ENCODE assay signal across 9 cellular contexts in genomic region chr2:172285010-172285621, GRCh38.
A peak's percentile ranks its signal among the peaks of the same experiment; 100 is the strongest.
DNase-seq lines count a peak whose midpoint lies in the region; ATAC-seq and TF ChIP-seq lines count a peak whose summit lies in the region.
"Had no signal": no experiment of that assay in that cellular context is flagged by ENCODE, and none has a peak within 500 bp of the region (broad histone marks: within the 10 kb centered on the region; RNA-seq: fewer than 3 reads in every experiment).

No MANE protein-coding gene starts in this region.

- H3K4me3 ChIP-seq in SJCRH30 (no peak overlapping the region), heart right ventricle (no peak overlapping the region), spleen (no peak overlapping the region)
- H3K4me3 ChIP-seq: ovary had no signal

- no peaks in the 10 kb centered on the region for H3K9me3 ChIP-seq in SJCRH30 (replicated peaks)
- H3K9me3 ChIP-seq in heart right ventricle = no peaks in the 10 kb centered on the region
- no peaks in the 10 kb centered on the region for H3K9me3 ChIP-seq in spleen
- H3K9me3 ChIP-seq: ovary had no signal

- H3K36me3 ChIP-seq in SJCRH30 (no peaks in the 10 kb centered on the region), heart right ventricle (no peaks in the 10 kb centered on the region), spleen (no peaks in the 10 kb centered on the region)
- H3K36me3 ChIP-seq: ovary had no signal

- intact Hi-C loops in heart right ventricle (cut with DNase I) = loop anchor here in 2 of 10 donors (10.0 kb wide), 1 partner anchor 180 kb away; no protein-coding TSS in a partner anchor
- intact Hi-C loops in spleen (cut with DNase I; ENCODE audit: low total_unique reads) = no loop called here

- TF ChIP-seq CTCF in heart right ventricle (IDR thresholded peaks at IDR 0.05) = no peak
- no peak for TF ChIP-seq CTCF in spleen (IDR thresholded peaks at IDR 0.05 in 8 of 11, conservative IDR thresholded peaks at IDR 0.05 in 3 of 11)

- no peak for TF ChIP-seq POLR2A in spleen (IDR thresholded peaks at IDR 0.05)

- DNase-seq in DMS53 (lab: John Stamatoyannopoulos, UW) (peak; percentile 14), DMS53 treated with DMSO at 0.1 percent for 48 hours (lab: John Stamatoyannopoulos, UW; ENCODE audit: unreplicated experiment) (no peak), SJCRH30 (peak; percentile 90 to 93), heart right ventricle (peak; percentile 16 to 27), spleen (no peak), NK-92 (lab: John Stamatoyannopoulos, UW; ENCODE audit: unreplicated experiment) (no peak), NCI-H1436 treated with DMSO at 0.1 percent for 48 hours (lab: John Stamatoyannopoulos, UW) (no peak)

- H3K4me1 ChIP-seq in SJCRH30 (peaks cover 47% of the 10 kb centered on the region), heart right ventricle (peaks cover 2 to 67% (median 44%) of the 10 kb centered on the region in 9 donors), spleen (peaks cover 15 to 46% (median 31%) of the 10 kb centered on the region in 6 donors)

- H3K27ac ChIP-seq in SJCRH30 = peak overlapping the region; percentile 90
- peak overlapping the region in 9 of 10 donors; percentile 15 to 79 (median 58) for H3K27ac ChIP-seq in heart right ventricle
- H3K27ac ChIP-seq in spleen = peak overlapping the region in 5 of 8 donors; percentile 10 to 37 (median 15)
- H3K27ac ChIP-seq: ovary had no signal

- WGBS in heart right ventricle, 2 donors = 28 to 55% methylated on average over 5 of the region's 5 CpGs
- 37 to 61% (median 53%) methylated on average over 3 to 5 of the region's 5 CpGs for whole genome bisulfite sequencing in spleen, 5 donors

- no peaks in the 10 kb centered on the region for H3K27me3 ChIP-seq in SJCRH30
- H3K27me3 ChIP-seq in heart right ventricle = no peaks in the 10 kb centered on the region
- H3K27me3 ChIP-seq in spleen (replicated peaks in 1 of 7) = no peaks in the 10 kb centered on the region
- H3K27me3 ChIP-seq: ovary had no signal

- ATAC-seq in heart right ventricle (peak; percentile 35 to 70 (median 60)), HG02973 (IDR thresholded peaks at IDR 0.05; ENCODE audit: unreplicated experiment) (no peak)

Comparison
In these comparisons a context has a peak if more than half of its experiments do, and no peak if none do; other contexts are left out.
1. DNase-seq: peak in DMS53 (single experiment), SJCRH30 (2 of 2) and heart right ventricle (2 of 2); none in DMS53 treated with DMSO at 0.1 percent for 48 hours (single experiment), spleen (single experiment), NK-92 (single experiment) and NCI-H1436 treated with DMSO at 0.1 percent for 48 hours (single experiment).
2. H3K27ac ChIP-seq: peak in every context shown above with its lines; median percentile 90 in SJCRH30; 58 in heart right ventricle; 15 in spleen.